Comparison of ENCODE assay signal across 19 cellular contexts in the genomic region with DNA sequence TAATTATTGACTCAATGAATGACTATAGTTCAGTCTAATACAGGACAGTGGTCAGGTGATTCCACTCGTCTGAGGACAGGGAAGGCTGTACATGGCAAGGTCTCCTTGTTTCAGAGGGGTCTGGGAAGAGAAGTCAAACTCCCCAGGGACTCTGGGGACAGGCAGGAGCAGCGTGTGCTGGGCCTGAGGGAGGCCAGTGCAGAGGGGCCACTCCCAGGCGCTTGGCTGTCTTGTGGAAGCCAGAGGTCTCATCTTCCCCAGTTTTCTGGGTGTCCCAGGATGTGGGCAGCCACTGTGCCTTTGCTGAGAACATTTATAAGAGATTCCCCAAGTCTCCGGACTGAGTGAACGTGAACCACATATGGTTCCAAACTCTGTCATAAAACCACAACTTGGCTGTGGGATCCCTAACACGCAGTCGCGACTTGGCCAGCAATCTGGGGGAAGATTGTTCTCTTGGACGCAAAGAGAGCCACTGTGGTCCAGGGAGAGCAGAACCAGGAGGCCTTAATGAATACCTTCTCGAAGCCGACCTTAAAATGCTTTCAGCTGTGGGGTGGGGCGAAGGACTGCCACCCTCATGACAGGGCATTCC.
"Had no signal": no experiment of that assay in that cellular context is flagged by ENCODE, and none has a peak within 500 bp of the region (broad histone marks: within the 10 kb centered on the region; RNA-seq: fewer than 3 reads in every experiment).

No MANE protein-coding gene starts in this region.

- H3K9me3 ChIP-seq: ascending aorta, mucosa of descending colon, prostate gland, sigmoid colon had no signal

- H3K36me3 Mint-ChIP-seq: activated naive CD8-positive, alpha-beta T cell treated with anti-CD3 and anti-CD28 coated beads for 36 hours; immature natural killer cell; naive thymus-derived CD8-positive, alpha-beta T cell had no signal

- H3K27me3 ChIP-seq: ascending aorta, sigmoid colon had no signal

- DNase-seq: activated CD4-positive, alpha-beta T cell treated with anti-CD3 and anti-CD28 coated beads, Interleukin-2, amount 50 U/mL, for 1 hour; activated gamma-delta T cell; activated naive CD8-positive, alpha-beta T cell treated with anti-CD3 and anti-CD28 coated beads for 36 hours; activated T-cell treated with anti-CD3 and anti-CD28 coated beads, Interleukin-2, amount 50 U/mL, for 24 hours; effector memory CD8-positive, alpha-beta T cell; erythroblast; foreskin fibroblast; immature natural killer cell; mucosa of descending colon; naive thymus-derived CD8-positive, alpha-beta T cell; stimulated activated CD4-positive, alpha-beta T cell treated with anti-CD3 and anti-CD28 coated beads, Interleukin-2, amount 100 ng/mL, for 48 hours; T-helper 2 cell had no signal

- H3K4me1 ChIP-seq: ascending aorta, prostate gland, sigmoid colon had no signal

- H3K9me3 Mint-ChIP-seq: activated naive CD8-positive, alpha-beta T cell treated with anti-CD3 and anti-CD28 coated beads for 36 hours; activated T-cell treated with anti-CD3 and anti-CD28 coated beads, Interleukin-2, amount 50 U/mL, for 24 hours; central memory CD8-positive, alpha-beta T cell; dendritic cell treated with granulocyte-macrophage colony-stimulating factor and Interleukin-4, amounts not matched to agents 40 ng/mL and 50 ng/mL, for 4 days; effector memory CD8-positive, alpha-beta T cell; immature natural killer cell; naive thymus-derived CD8-positive, alpha-beta T cell; stimulated activated naive CD8-positive, alpha-beta T cell treated with anti-CD3 and anti-CD28 coated beads, Interleukin-15, Interleukin-2, amounts not matched to agents 100 ng/mL and 50 ng/mL, for 24 hours had no signal

- ATAC-seq: effector memory CD8-positive, alpha-beta T cell; mucosa of descending colon; naive thymus-derived CD8-positive, alpha-beta T cell had no signal

- H3K27me3 Mint-ChIP-seq: central memory CD8-positive, alpha-beta T cell; dendritic cell treated with granulocyte-macrophage colony-stimulating factor and Interleukin-4, amounts not matched to agents 40 ng/mL and 50 ng/mL, for 4 days; effector memory CD8-positive, alpha-beta T cell; stimulated activated naive CD8-positive, alpha-beta T cell treated with anti-CD3 and anti-CD28 coated beads, Interleukin-15, Interleukin-2, amounts not matched to agents 100 ng/mL and 50 ng/mL, for 24 hours had no signal

- H3K27ac Mint-ChIP-seq: activated naive CD8-positive, alpha-beta T cell treated with anti-CD3 and anti-CD28 coated beads for 36 hours; activated T-cell treated with anti-CD3 and anti-CD28 coated beads, Interleukin-2, amount 50 U/mL, for 24 hours had no signal

- H3K4me3 Mint-ChIP-seq: activated naive CD8-positive, alpha-beta T cell treated with anti-CD3 and anti-CD28 coated beads for 36 hours; activated T-cell treated with anti-CD3 and anti-CD28 coated beads, Interleukin-2, amount 50 U/mL, for 24 hours; central memory CD8-positive, alpha-beta T cell; dendritic cell treated with granulocyte-macrophage colony-stimulating factor and Interleukin-4, amounts not matched to agents 40 ng/mL and 50 ng/mL, for 4 days; effector memory CD8-positive, alpha-beta T cell; naive thymus-derived CD8-positive, alpha-beta T cell; stimulated activated naive CD8-positive, alpha-beta T cell treated with anti-CD3 and anti-CD28 coated beads, Interleukin-15, Interleukin-2, amounts not matched to agents 100 ng/mL and 50 ng/mL, for 24 hours had no signal

- H3K4me3 ChIP-seq: ascending aorta, lung, mucosa of descending colon, prostate gland, sigmoid colon had no signal

- H3K36me3 ChIP-seq: ascending aorta, prostate gland, sigmoid colon had no signal

- H3K27ac ChIP-seq: ascending aorta, prostate gland, sigmoid colon had no signal
